12 cellular contexts compared by ENCODE assay signal in genomic region chr15:71136159-71137137, GRCh38. TPM values are rescaled to one million over a fixed set of nuclear protein-coding genes. Genes with fewer than 3 reads are reported as not detected.
DNase-seq lines count a peak whose midpoint lies in the region; ATAC-seq, FAIRE-seq and TF ChIP-seq lines count a peak whose summit lies in the region.
"Had no signal": no experiment of that assay in that cellular context is flagged by ENCODE, and none has a peak within 500 bp of the region (broad histone marks: within the 10 kb centered on the region; RNA-seq: fewer than 3 reads in every experiment).

No MANE protein-coding gene starts in this region.

- TF ChIP-seq POLR2A in GM18505 (IDR thresholded peaks at IDR 0.05; ENCODE audit: borderline replicate concordance, extremely low read depth, insufficient read depth, insufficient read length) = no peak
- TF ChIP-seq POLR2A in upper lobe of left lung (IDR thresholded peaks at IDR 0.05) = no peak

- H3K27ac ChIP-seq in upper lobe of left lung = no peak overlapping the region
- H3K27ac ChIP-seq: suprapubic skin had no signal

- 82 to 88% methylated on average over 14 to 16 of the region's 16 CpGs for WGBS in upper lobe of left lung, 2 donors

- no peak for TF ChIP-seq CTCF in upper lobe of left lung (IDR thresholded peaks at IDR 0.05)

- no peaks in the 10 kb centered on the region for H3K9me3 ChIP-seq in upper lobe of left lung
- H3K9me3 ChIP-seq: suprapubic skin had no signal

- TF ChIP-seq EP300 in upper lobe of left lung (IDR thresholded peaks at IDR 0.05) = no peak

- FAIRE-seq in RCC 7860 (lab: Jason Lieb, UNC) = no peak
- FAIRE-seq: G401.6 had no signal

- H3K36me3 ChIP-seq in upper lobe of left lung = no peaks in the 10 kb centered on the region
- H3K36me3 ChIP-seq: suprapubic skin had no signal

- peak; percentile 92 for DNase-seq in ELR (ENCODE audit: low read depth)
- peak; percentile 69 for DNase-seq in RCC 7860 (ENCODE audit: low spot score)
- peak; percentile 58 for DNase-seq in myocyte (ENCODE audit: low read depth)
- no peak for DNase-seq in stimulated activated CD4-positive, alpha-beta T cell treated with anti-CD3 and anti-CD28 coated beads, Interleukin-4, amount 100 ng/mL, for 4 hours
- no peak for DNase-seq in upper lobe of left lung
- DNase-seq: activated CD4-positive, CD25-positive, alpha-beta regulatory T cell; activated naive CD8-positive, alpha-beta T cell treated with anti-CD3 and anti-CD28 coated beads, Interleukin-2, amount 10 ng/mL, durations not matched to agents 7 days and 5 days had no signal

- peak; percentile 69 for ATAC-seq in esophagus mucosa
- ATAC-seq in GM18505 (IDR thresholded peaks at IDR 0.05; ENCODE audit: unreplicated experiment) = no peak
- no peak for ATAC-seq in upper lobe of left lung (ENCODE audit: low FRiP score in 2 of 2)
- ATAC-seq in HG03135 (IDR thresholded peaks at IDR 0.05; ENCODE audit: unreplicated experiment) = no peak

- peaks cover 0 to 7% (median 0%) of the 10 kb centered on the region in 4 donors for H3K4me1 ChIP-seq in upper lobe of left lung

- H3K27me3 ChIP-seq in upper lobe of left lung = no peaks in the 10 kb centered on the region
- H3K27me3 ChIP-seq: suprapubic skin had no signal

- no peak overlapping the region for H3K4me3 ChIP-seq in upper lobe of left lung
- H3K4me3 ChIP-seq: suprapubic skin had no signal

RNA-seq across cellular contexts. Expression of gene THSD4, which starts 21.2 kb away (rescaled TPM):
- total RNA-seq in esophagus mucosa (121 TPM), myocyte (1.6 and 2.7 TPM in 2 replicates), upper lobe of left lung (10 to 100 TPM; 16.8 to 39.7 (median 21.7) TPM)
- polyA plus RNA-seq in myocyte (2012) = 1.1 TPM
- total RNA-seq: activated naive CD8-positive, alpha-beta T cell treated with anti-CD3 and anti-CD28 coated beads, Interleukin-2, amount 10 ng/mL, durations not matched to agents 7 days and 5 days had no signal

Comparison
In these comparisons a context has a peak if more than half of its experiments do, and no peak if none do; other contexts are left out.
1. DNase-seq: peak in ELR (single experiment), RCC 7860 (single experiment) and myocyte (single experiment); none in stimulated activated CD4-positive, alpha-beta T cell treated with anti-CD3 and anti-CD28 coated beads, Interleukin-4, amount 100 ng/mL, for 4 hours (0 of 2) and upper lobe of left lung (0 of 2).